ENCODE assay signal across 1 cellular context in the genomic region with DNA sequence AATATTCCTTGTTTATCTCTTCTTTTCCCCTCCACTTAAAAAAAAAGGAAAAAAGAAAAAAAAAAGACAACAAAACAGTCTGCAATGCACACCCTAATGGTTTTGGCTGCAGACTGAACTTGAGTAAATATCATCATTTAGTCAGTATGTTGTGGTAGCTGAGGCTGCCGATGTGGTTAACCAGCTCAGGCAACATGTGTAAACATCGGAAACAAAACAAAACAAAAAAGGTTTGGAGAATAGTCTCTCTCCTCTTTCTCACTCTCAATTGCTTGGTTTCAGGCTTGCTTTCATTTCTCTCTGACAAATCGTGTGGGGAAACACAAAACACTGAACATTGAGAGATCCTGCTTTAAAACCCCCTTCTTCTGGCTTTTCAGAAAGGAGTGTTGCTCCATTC.
TF ChIP-seq lines count a peak whose summit lies in the region.

No MANE protein-coding gene starts in this region.

TF ChIP-seq in IMR-90, 13 proteins besides CTCF, POLR2A, EP300 and RAD21 (continued from another document):
- no peak for TF ChIP-seq MAZ (IDR thresholded peaks at IDR 0.05; ENCODE audit: borderline replicate concordance, low read depth, low read length)
- TF ChIP-seq MXI1 (IDR thresholded peaks at IDR 0.05; ENCODE audit: borderline replicate concordance, low read depth, low read length) = 0 out of 2 replicates have a peak, but pooled peaks have one; percentile 14
- peak; percentile 64; the same call in 1 of the 2 replicates for TF ChIP-seq FOS (IDR thresholded peaks at IDR 0.05; ENCODE audit: low read depth, low read length)
- peak; percentile 87 for TF ChIP-seq RCOR1 (IDR thresholded peaks at IDR 0.05; ENCODE audit: insufficient replicate concordance, low read length)
- TF ChIP-seq MAFK (IDR thresholded peaks at IDR 0.05; ENCODE audit: low read depth, low read length) = peak; percentile 29
- no peak for TF ChIP-seq RFX5 (IDR thresholded peaks at IDR 0.05; ENCODE audit: low read depth, low read length)
- no peak for TF ChIP-seq CHD1 (IDR thresholded peaks at IDR 0.05; ENCODE audit: low read depth, low read length)
- peak; percentile 22; the same call in 1 of the 2 replicates for TF ChIP-seq CEBPB (IDR thresholded peaks at IDR 0.05; ENCODE audit: low read depth, low read length)
- TF ChIP-seq BHLHE40 (IDR thresholded peaks at IDR 0.05; ENCODE audit: low read depth, low read length) = peak; percentile 83
- no peak for TF ChIP-seq NFE2L2 (IDR thresholded peaks at IDR 0.05; ENCODE audit: low read depth, low read length)
